In genomic region chr1:11272842-11273594, GRCh38 we compare ENCODE assay signal across 8 cellular contexts. TPM values are rescaled to one million over a fixed set of nuclear protein-coding genes. Genes with fewer than 3 reads are reported as not detected.
DNase-seq lines count a peak whose midpoint lies in the region; ATAC-seq and TF ChIP-seq lines count a peak whose summit lies in the region.

UBIAD1 (plus strand) TSS chr1:11273198; CDS start chr1:11273532, 334 bp downstream.

- peaks cover 2% of the 10 kb centered on the region for H3K27me3 Mint-ChIP-seq in activated CD4-positive, alpha-beta T cell treated with anti-CD3 and anti-CD28 coated beads, Interleukin-2, amount 10 ng/mL, durations not matched to agents 24 days and 14 days

- DNase-seq in BJ (ENCODE audit: low read depth): no peak
- peak; percentile 24 to 87 for DNase-seq in NCI-H526 (lab: John Stamatoyannopoulos, UW)
- DNase-seq in activated CD4-positive, alpha-beta T cell treated with anti-CD3 and anti-CD28 coated beads, Interleukin-2, amount 10 ng/mL, durations not matched to agents 24 days and 14 days: peak; percentile 93
- DNase-seq in coronary artery (ENCODE audit: low spot score): peak; percentile 85
- peak; percentile 84 for DNase-seq in left lobe of liver (ENCODE audit: low spot score)
- peak; percentile 85 to 86 for DNase-seq in stimulated activated CD4-positive, alpha-beta T cell treated with anti-CD3 and anti-CD28 coated beads, Interleukin-2, amount 100 ng/mL, for 24 hours

- no peaks in the 10 kb centered on the region for H3K27me3 ChIP-seq in BJ (ENCODE audit: control insufficient read depth, insufficient read depth, low read length)

- TF ChIP-seq CTCF in BJ (IDR thresholded peaks at IDR 0.05; ENCODE audit: insufficient read depth, low read depth, low read length) (peak; percentile 35; the same call in 1 of the 2 replicates), coronary artery (IDR thresholded peaks at IDR 0.05) (no peak)

- CTCF ChIA-PET in BJ (lab: Yijun Ruan, JAX): interaction anchor here (0.6 to 1.4 kb wide), 3 partner anchors 29 to 372 kb away, joined by 3 to 4 read pairs (median 3); no protein-coding TSS in a partner anchor

- ATAC-seq in HG03378 (IDR thresholded peaks at IDR 0.05; ENCODE audit: unreplicated experiment) (peak; percentile 71), left lobe of liver (peak; percentile 90)

- H3K4me3 ChIP-seq in BJ (ENCODE audit: low read depth, low read length): peak within 1 kb of the TSS; percentile 62
- peak within 1 kb of the TSS; percentile 93 for H3K4me3 ChIP-seq in coronary artery

- intact Hi-C loops in activated CD4-positive, alpha-beta T cell treated with anti-CD3 and anti-CD28 coated beads, Interleukin-2, amount 10 ng/mL, durations not matched to agents 24 days and 14 days (cut with micrococcal nuclease): loop anchor here (1.0 to 10.0 kb wide), 4 partner anchors 11 to 632 kb away; partner anchors contain the start of genes AGTRAP, MAD2L2 and MTOR

- no peaks in the 10 kb centered on the region for H3K36me3 ChIP-seq in BJ (ENCODE audit: control insufficient read depth, insufficient read depth, low read length)

- TF ChIP-seq POLR2A in GM19193 (IDR thresholded peaks at IDR 0.05; ENCODE audit: extremely low read depth, insufficient read depth, insufficient read length): peak; percentile 90

- H3K36me3 Mint-ChIP-seq in activated CD4-positive, alpha-beta T cell treated with anti-CD3 and anti-CD28 coated beads, Interleukin-2, amount 10 ng/mL, durations not matched to agents 24 days and 14 days (ENCODE audit: low read depth): peaks cover 29% of the 10 kb centered on the region

- H3K27ac Mint-ChIP-seq in activated CD4-positive, alpha-beta T cell treated with anti-CD3 and anti-CD28 coated beads, Interleukin-2, amount 10 ng/mL, durations not matched to agents 24 days and 14 days: peak within 1 kb of the TSS; percentile 89

- peak within 1 kb of the TSS; percentile 91 for H3K4me3 Mint-ChIP-seq in activated CD4-positive, alpha-beta T cell treated with anti-CD3 and anti-CD28 coated beads, Interleukin-2, amount 10 ng/mL, durations not matched to agents 24 days and 14 days

- H3K27ac ChIP-seq in coronary artery: peak within 1 kb of the TSS; percentile 82 to 97

- POLR2A ChIA-PET in BJ (lab: Charles Lee): no interaction called here

- H3K4me1 Mint-ChIP-seq in activated CD4-positive, alpha-beta T cell treated with anti-CD3 and anti-CD28 coated beads, Interleukin-2, amount 10 ng/mL, durations not matched to agents 24 days and 14 days: peaks cover 24% of the 10 kb centered on the region

- H3K9me3 Mint-ChIP-seq in activated CD4-positive, alpha-beta T cell treated with anti-CD3 and anti-CD28 coated beads, Interleukin-2, amount 10 ng/mL, durations not matched to agents 24 days and 14 days: no peaks in the 10 kb centered on the region

RNA-seq across cellular contexts. Expression of gene UBIAD1, which starts in this region (rescaled TPM):
- 13.6 and 16.6 TPM in 2 replicates for polyA plus RNA-seq in BJ (2011; rRNA removed)
- polyA minus RNA-seq in BJ (2011; rRNA and poly(A)+ RNA removed): 14.3 and 19.5 TPM in 2 replicates
- 32.4 and 32.5 TPM in 2 replicates for total RNA-seq in activated CD4-positive, alpha-beta T cell treated with anti-CD3 and anti-CD28 coated beads, Interleukin-2, amount 10 ng/mL, durations not matched to agents 24 days and 14 days
- 7.6 TPM for total RNA-seq in left lobe of liver
